In genomic region chr22:29712119-29712518, GRCh38 we compare ENCODE assay signal across 2 cellular contexts.
TF ChIP-seq lines count a peak whose summit lies in the region.

No MANE protein-coding gene starts in this region.

TF ChIP-seq in HEK293, 187 proteins besides CTCF, POLR2A, EP300 and RAD21 (continues in another document):
- TF ChIP-seq ZSCAN30 (tag by site-specific recombination; IDR thresholded peaks at IDR 0.05) (no peak), PRDM1 (tag by site-specific recombination; IDR thresholded peaks at IDR 0.05) (peak; percentile 97), ZNF426 (tag by site-specific recombination; IDR thresholded peaks at IDR 0.05) (no peak), KLF8 (tag by site-specific recombination; IDR thresholded peaks at IDR 0.05) (no peak), HOXC10 (CRISPR knock-in tag; IDR thresholded peaks at IDR 0.05) (no peak), AEBP2 (tag by site-specific recombination; IDR thresholded peaks at IDR 0.05; ENCODE audit: borderline replicate concordance) (no peak), ZNF677 (tag by site-specific recombination; IDR thresholded peaks at IDR 0.05) (no peak), SP7 (tag by site-specific recombination; IDR thresholded peaks at IDR 0.05) (no peak), ZNF112 (tag by site-specific recombination; IDR thresholded peaks at IDR 0.05) (no peak), SCRT1 (tag by site-specific recombination; IDR thresholded peaks at IDR 0.05; ENCODE audit: borderline replicate concordance) (no peak), ZXDB (tag by site-specific recombination; IDR thresholded peaks at IDR 0.05) (no peak), SCRT2 (tag by site-specific recombination; IDR thresholded peaks at IDR 0.05) (no peak), ZNF777 (tag by site-specific recombination; IDR thresholded peaks at IDR 0.05; ENCODE audit: borderline replicate concordance) (no peak), ZNF398 (tag by site-specific recombination; IDR thresholded peaks at IDR 0.05) (peak; percentile 52), ZNF335 (tag by site-specific recombination; conservative IDR thresholded peaks at IDR 0.05) (no peak), ZNF623 (tag by site-specific recombination; IDR thresholded peaks at IDR 0.05) (peak; percentile 99), ZNF530 (tag by site-specific recombination; IDR thresholded peaks at IDR 0.05; ENCODE audit: low read depth) (no peak), TCF7L2 (IDR thresholded peaks at IDR 0.05; ENCODE audit: borderline replicate concordance, low read depth, low read length) (no peak), ZNF366 (tag by site-specific recombination; conservative IDR thresholded peaks at IDR 0.05) (peak; percentile 89), ZNF776 (tag by site-specific recombination; IDR thresholded peaks at IDR 0.05; ENCODE audit: borderline replicate concordance) (no peak), HOXD13 (CRISPR knock-in tag; IDR thresholded peaks at IDR 0.05; ENCODE audit: borderline replicate concordance) (no peak), BCL11B (tag by site-specific recombination; IDR thresholded peaks at IDR 0.05; ENCODE audit: low read depth) (no peak), ZNF280C (tag by site-specific recombination; IDR thresholded peaks at IDR 0.05) (no peak), ZBTB8A (tag by site-specific recombination; IDR thresholded peaks at IDR 0.05) (no peak), ZNF311 (tag by site-specific recombination; IDR thresholded peaks at IDR 0.05; ENCODE audit: borderline replicate concordance) (no peak)
- TF ChIP-seq, protein P1, sequence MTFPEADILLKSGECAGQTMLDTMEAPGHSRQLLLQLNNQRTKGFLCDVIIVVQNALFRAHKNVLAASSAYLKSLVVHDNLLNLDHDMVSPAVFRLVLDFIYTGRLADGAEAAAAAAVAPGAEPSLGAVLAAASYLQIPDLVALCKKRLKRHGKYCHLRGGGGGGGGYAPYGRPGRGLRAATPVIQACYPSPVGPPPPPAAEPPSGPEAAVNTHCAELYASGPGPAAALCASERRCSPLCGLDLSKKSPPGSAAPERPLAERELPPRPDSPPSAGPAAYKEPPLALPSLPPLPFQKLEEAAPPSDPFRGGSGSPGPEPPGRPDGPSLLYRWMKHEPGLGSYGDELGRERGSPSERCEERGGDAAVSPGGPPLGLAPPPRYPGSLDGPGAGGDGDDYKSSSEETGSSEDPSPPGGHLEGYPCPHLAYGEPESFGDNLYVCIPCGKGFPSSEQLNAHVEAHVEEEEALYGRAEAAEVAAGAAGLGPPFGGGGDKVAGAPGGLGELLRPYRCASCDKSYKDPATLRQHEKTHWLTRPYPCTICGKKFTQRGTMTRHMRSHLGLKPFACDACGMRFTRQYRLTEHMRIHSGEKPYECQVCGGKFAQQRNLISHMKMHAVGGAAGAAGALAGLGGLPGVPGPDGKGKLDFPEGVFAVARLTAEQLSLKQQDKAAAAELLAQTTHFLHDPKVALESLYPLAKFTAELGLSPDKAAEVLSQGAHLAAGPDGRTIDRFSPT (tag by site-specific recombination; IDR thresholded peaks at IDR 0.05) = no peak

TF ChIP-seq in K562, 482 proteins besides CTCF, POLR2A, EP300 and RAD21:
- TF ChIP-seq ZNF354B (CRISPR knock-in tag; IDR thresholded peaks at IDR 0.05) (no peak), RBM39 (optimal IDR thresholded peaks at IDR 0.05; ENCODE audit: low read depth, low read length) (no peak), BCOR (IDR thresholded peaks at IDR 0.05) (0 out of 2 replicates have a peak, but pooled peaks have one; percentile 10), ZNF512 (tag; IDR thresholded peaks at IDR 0.05) (0 out of 2 replicates have a peak, but pooled peaks have one; percentile 27), ZNF347 (CRISPR knock-in tag; IDR thresholded peaks at IDR 0.05; ENCODE audit: low read depth) (no peak), FOXJ2 (tag; IDR thresholded peaks at IDR 0.05) (no peak), TAF7 (tag; IDR thresholded peaks at IDR 0.05) (no peak), MTF1 (CRISPR knock-in tag; IDR thresholded peaks at IDR 0.05; ENCODE audit: borderline replicate concordance) (no peak), FOS (IDR thresholded peaks at IDR 0.05; ENCODE audit: extremely low read depth, insufficient read length) (no peak), ZNF133 (CRISPR knock-in tag; IDR thresholded peaks at IDR 0.05) (no peak)
